11 cellular contexts compared by ENCODE assay signal in genomic region chr9:1709347-1709746, GRCh38.
DNase-seq lines count a peak whose midpoint lies in the region; ATAC-seq and TF ChIP-seq lines count a peak whose summit lies in the region.
"Had no signal": no experiment of that assay in that cellular context is flagged by ENCODE, and none has a peak within 500 bp of the region (broad histone marks: within the 10 kb centered on the region; RNA-seq: fewer than 3 reads in every experiment).

No MANE protein-coding gene starts in this region.

- no peaks in the 10 kb centered on the region for H3K4me1 Mint-ChIP-seq in activated CD4-positive, alpha-beta T cell treated with anti-CD3 and anti-CD28 coated beads, Interleukin-2, amount 10 ng/mL, durations not matched to agents 24 days and 14 days

- no peak for ATAC-seq in GM18517 (IDR thresholded peaks at IDR 0.05; ENCODE audit: unreplicated experiment)

- H3K36me3 Mint-ChIP-seq in activated CD4-positive, alpha-beta T cell treated with anti-CD3 and anti-CD28 coated beads, Interleukin-2, amount 10 ng/mL, durations not matched to agents 24 days and 14 days (ENCODE audit: low read depth), result no peaks in the 10 kb centered on the region

- TF ChIP-seq POLR2A in spleen (IDR thresholded peaks at IDR 0.05), result no peak

- H3K4me3 ChIP-seq in WERI-Rb-1 (ENCODE audit: low read depth, low read length), result no peak overlapping the region
- no peak overlapping the region for H3K4me3 ChIP-seq in spleen
- H3K4me3 ChIP-seq: ascending aorta had no signal

- peak; percentile 56 for DNase-seq in activated CD4-positive, alpha-beta T cell treated with anti-CD3 and anti-CD28 coated beads, Interleukin-2, amount 10 ng/mL, durations not matched to agents 24 days and 14 days
- DNase-seq in activated CD4-positive, alpha-beta T cell treated with anti-CD3 and anti-CD28 coated beads for 1 hour, result no peak
- DNase-seq in HT-29 (ENCODE audit: low spot score) (peak; percentile 37), WERI-Rb-1 (peak; percentile 8), spleen (no peak), SHP77 treated with DMSO at 0.1 percent for 48 hours (lab: John Stamatoyannopoulos, UW) (no peak), DMS153 (lab: John Stamatoyannopoulos, UW) (no peak)
- DNase-seq: activated CD4-positive, alpha-beta T cell treated with anti-CD3 and anti-CD28 coated beads, Interleukin-2, amount 50 U/mL, for 48 hours had no signal

- H3K27ac Mint-ChIP-seq in activated CD4-positive, alpha-beta T cell treated with anti-CD3 and anti-CD28 coated beads, Interleukin-2, amount 10 ng/mL, durations not matched to agents 24 days and 14 days, result no peak overlapping the region

- H3K4me1 ChIP-seq in spleen, result no peaks in the 10 kb centered on the region
- H3K4me1 ChIP-seq: ascending aorta, Caco-2 had no signal

- H3K27me3 ChIP-seq in WERI-Rb-1 (ENCODE audit: insufficient read depth, low read depth, severe bottlenecking) (peaks cover 23% of the 10 kb centered on the region), spleen (replicated peaks in 1 of 7) (peaks cover 0 to 7% (median 0%) of the 10 kb centered on the region in 7 donors)
- H3K27me3 ChIP-seq: ascending aorta had no signal

- H3K27me3 Mint-ChIP-seq in activated CD4-positive, alpha-beta T cell treated with anti-CD3 and anti-CD28 coated beads, Interleukin-2, amount 10 ng/mL, durations not matched to agents 24 days and 14 days, result peaks cover 26% of the 10 kb centered on the region

- H3K27ac ChIP-seq in WERI-Rb-1 (no peak overlapping the region), spleen (no peak overlapping the region)
- H3K27ac ChIP-seq: ascending aorta had no signal

- H3K9me3 Mint-ChIP-seq in activated CD4-positive, alpha-beta T cell treated with anti-CD3 and anti-CD28 coated beads, Interleukin-2, amount 10 ng/mL, durations not matched to agents 24 days and 14 days, result no peaks in the 10 kb centered on the region

- 82 to 96% (median 89%) methylated on average over 1 of the region's 1 CpG for WGBS in spleen, 5 donors

- H3K36me3 ChIP-seq in WERI-Rb-1, result no peaks in the 10 kb centered on the region
- no peaks in the 10 kb centered on the region for H3K36me3 ChIP-seq in spleen
- H3K36me3 ChIP-seq: ascending aorta had no signal

- TF ChIP-seq CTCF in WERI-Rb-1 (IDR thresholded peaks at IDR 0.05; ENCODE audit: low read depth, low read length) (peak; percentile 43), spleen (IDR thresholded peaks at IDR 0.05 in 8 of 11, conservative IDR thresholded peaks at IDR 0.05 in 3 of 11) (peak in 8 of 11 experiments; percentile 11 to 45 (median 26))

- intact Hi-C loops in activated CD4-positive, alpha-beta T cell treated with anti-CD3 and anti-CD28 coated beads, Interleukin-2, amount 10 ng/mL, durations not matched to agents 24 days and 14 days (cut with micrococcal nuclease), result loop anchor here (10.0 kb wide), 2 partner anchors 235 to 375 kb away; no protein-coding TSS in a partner anchor
- intact Hi-C loops in spleen (cut with DNase I; ENCODE audit: low total_unique reads), result no loop called here

- no peak overlapping the region for H3K4me3 Mint-ChIP-seq in activated CD4-positive, alpha-beta T cell treated with anti-CD3 and anti-CD28 coated beads, Interleukin-2, amount 10 ng/mL, durations not matched to agents 24 days and 14 days

- H3K9me3 ChIP-seq in WERI-Rb-1 (ENCODE audit: severe bottlenecking), result no peaks in the 10 kb centered on the region
- no peaks in the 10 kb centered on the region for H3K9me3 ChIP-seq in spleen
- H3K9me3 ChIP-seq: ascending aorta, Caco-2 had no signal

Comparison
In these comparisons a context has a peak if more than half of its experiments do, and no peak if none do; other contexts are left out.
1. DNase-seq: peak in activated CD4-positive, alpha-beta T cell treated with anti-CD3 and anti-CD28 coated beads, Interleukin-2, amount 10 ng/mL, durations not matched to agents 24 days and 14 days (single experiment), HT-29 (single experiment) and WERI-Rb-1 (single experiment); none in activated CD4-positive, alpha-beta T cell treated with anti-CD3 and anti-CD28 coated beads for 1 hour (single experiment), spleen (single experiment), SHP77 treated with DMSO at 0.1 percent for 48 hours (single experiment) and DMS153 (single experiment).